1 cellular context compared by ENCODE assay signal in genomic region chr2:237625216-237625705, GRCh38.
A peak's percentile ranks its signal among the peaks of the same experiment; 100 is the strongest.
TF ChIP-seq lines count a peak whose summit lies in the region.

No MANE protein-coding gene starts in this region.

TF ChIP-seq in HepG2, 621 proteins besides CTCF, POLR2A, EP300 and RAD21 (continued from another document):
- no peak for TF ChIP-seq HBP1 (CRISPR knock-in tag; IDR thresholded peaks at IDR 0.05; ENCODE audit: low read depth)
- 0 out of 2 replicates have a peak, but pooled peaks have one; percentile 44 for TF ChIP-seq IKZF5 (CRISPR knock-in tag; IDR thresholded peaks at IDR 0.05)
- TF ChIP-seq, protein P1, sequence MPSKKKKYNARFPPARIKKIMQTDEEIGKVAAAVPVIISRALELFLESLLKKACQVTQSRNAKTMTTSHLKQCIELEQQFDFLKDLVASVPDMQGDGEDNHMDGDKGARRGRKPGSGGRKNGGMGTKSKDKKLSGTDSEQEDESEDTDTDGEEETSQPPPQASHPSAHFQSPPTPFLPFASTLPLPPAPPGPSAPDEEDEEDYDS (CRISPR knock-in tag; IDR thresholded peaks at IDR 0.05): no peak
- TF ChIP-seq RARA (CRISPR knock-in tag; IDR thresholded peaks at IDR 0.05): peak; percentile 77
- no peak for TF ChIP-seq BRF2 (CRISPR knock-in tag; IDR thresholded peaks at IDR 0.05)
- TF ChIP-seq ZNF839 (CRISPR knock-in tag; IDR thresholded peaks at IDR 0.05; ENCODE audit: borderline replicate concordance): no peak
- 0 out of 2 replicates have a peak, but pooled peaks have one; percentile 16 for TF ChIP-seq ZFX (CRISPR knock-in tag; IDR thresholded peaks at IDR 0.05; ENCODE audit: low read depth)
- TF ChIP-seq, protein P2, sequence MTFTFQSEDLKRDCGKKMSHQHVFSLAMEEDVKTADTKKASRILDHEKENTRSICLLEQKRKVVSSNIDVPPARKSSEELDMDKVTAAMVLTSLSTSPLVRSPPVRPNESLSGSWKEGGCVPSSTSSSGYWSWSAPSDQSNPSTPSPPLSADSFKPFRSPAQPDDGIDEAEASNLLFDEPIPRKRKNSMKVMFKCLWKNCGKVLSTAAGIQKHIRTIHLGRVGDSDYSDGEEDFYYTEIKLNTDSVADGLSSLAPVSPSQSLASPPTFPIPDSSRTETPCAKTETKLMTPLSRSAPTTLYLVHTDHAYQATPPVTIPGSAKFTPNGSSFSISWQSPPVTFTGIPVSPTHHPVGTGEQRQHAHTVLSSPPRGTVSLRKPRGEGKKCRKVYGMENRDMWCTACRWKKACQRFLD (CRISPR knock-in tag; IDR thresholded peaks at IDR 0.05; ENCODE audit: borderline replicate concordance): no peak
- TF ChIP-seq, protein P3, sequence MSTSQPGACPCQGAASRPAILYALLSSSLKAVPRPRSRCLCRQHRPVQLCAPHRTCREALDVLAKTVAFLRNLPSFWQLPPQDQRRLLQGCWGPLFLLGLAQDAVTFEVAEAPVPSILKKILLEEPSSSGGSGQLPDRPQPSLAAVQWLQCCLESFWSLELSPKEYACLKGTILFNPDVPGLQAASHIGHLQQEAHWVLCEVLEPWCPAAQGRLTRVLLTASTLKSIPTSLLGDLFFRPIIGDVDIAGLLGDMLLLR (CRISPR knock-in tag; IDR thresholded peaks at IDR 0.05): no peak
- no peak for TF ChIP-seq ETS1 (CRISPR knock-in tag; IDR thresholded peaks at IDR 0.05)
- TF ChIP-seq ZNF12 (CRISPR knock-in tag; IDR thresholded peaks at IDR 0.05): peak; percentile 80
- no peak for TF ChIP-seq NCOA2 (CRISPR knock-in tag; IDR thresholded peaks at IDR 0.05)
- TF ChIP-seq ZNF543 (CRISPR knock-in tag; IDR thresholded peaks at IDR 0.05): 0 out of 2 replicates have a peak, but pooled peaks have one; percentile 41
- peak; percentile 62 for TF ChIP-seq NR2F6 (IDR thresholded peaks at IDR 0.05)
- TF ChIP-seq NR2F6 (CRISPR knock-in tag; IDR thresholded peaks at IDR 0.05): peak; percentile 62; the same call in 1 of the 2 replicates
- TF ChIP-seq ELF1 (CRISPR knock-in tag; IDR thresholded peaks at IDR 0.05): peak; percentile 11; the same call in 1 of the 2 replicates
- peak; percentile 61 for TF ChIP-seq TEAD3 (CRISPR knock-in tag; optimal IDR thresholded peaks at IDR 0.05; ENCODE audit: borderline replicate concordance)
- peak; percentile 42; the same call in 1 of the 2 replicates for TF ChIP-seq ELF3 (CRISPR knock-in tag; IDR thresholded peaks at IDR 0.05)
- TF ChIP-seq, protein P4, sequence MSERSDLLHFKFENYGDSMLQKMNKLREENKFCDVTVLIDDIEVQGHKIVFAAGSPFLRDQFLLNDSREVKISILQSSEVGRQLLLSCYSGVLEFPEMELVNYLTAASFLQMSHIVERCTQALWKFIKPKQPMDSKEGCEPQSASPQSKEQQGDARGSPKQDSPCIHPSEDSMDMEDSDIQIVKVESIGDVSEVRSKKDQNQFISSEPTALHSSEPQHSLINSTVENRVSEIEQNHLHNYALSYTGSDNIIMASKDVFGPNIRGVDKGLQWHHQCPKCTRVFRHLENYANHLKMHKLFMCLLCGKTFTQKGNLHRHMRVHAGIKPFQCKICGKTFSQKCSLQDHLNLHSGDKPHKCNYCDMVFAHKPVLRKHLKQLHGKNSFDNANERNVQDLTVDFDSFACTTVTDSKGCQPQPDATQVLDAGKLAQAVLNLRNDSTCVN (CRISPR knock-in tag; IDR thresholded peaks at IDR 0.05; ENCODE audit: borderline replicate concordance): no peak
- TF ChIP-seq ZBTB25 (CRISPR knock-in tag; IDR thresholded peaks at IDR 0.05): no peak
- TF ChIP-seq SALL1 (CRISPR knock-in tag; IDR thresholded peaks at IDR 0.05): peak; percentile 4; the same call in 1 of the 2 replicates
- TF ChIP-seq, protein P5, sequence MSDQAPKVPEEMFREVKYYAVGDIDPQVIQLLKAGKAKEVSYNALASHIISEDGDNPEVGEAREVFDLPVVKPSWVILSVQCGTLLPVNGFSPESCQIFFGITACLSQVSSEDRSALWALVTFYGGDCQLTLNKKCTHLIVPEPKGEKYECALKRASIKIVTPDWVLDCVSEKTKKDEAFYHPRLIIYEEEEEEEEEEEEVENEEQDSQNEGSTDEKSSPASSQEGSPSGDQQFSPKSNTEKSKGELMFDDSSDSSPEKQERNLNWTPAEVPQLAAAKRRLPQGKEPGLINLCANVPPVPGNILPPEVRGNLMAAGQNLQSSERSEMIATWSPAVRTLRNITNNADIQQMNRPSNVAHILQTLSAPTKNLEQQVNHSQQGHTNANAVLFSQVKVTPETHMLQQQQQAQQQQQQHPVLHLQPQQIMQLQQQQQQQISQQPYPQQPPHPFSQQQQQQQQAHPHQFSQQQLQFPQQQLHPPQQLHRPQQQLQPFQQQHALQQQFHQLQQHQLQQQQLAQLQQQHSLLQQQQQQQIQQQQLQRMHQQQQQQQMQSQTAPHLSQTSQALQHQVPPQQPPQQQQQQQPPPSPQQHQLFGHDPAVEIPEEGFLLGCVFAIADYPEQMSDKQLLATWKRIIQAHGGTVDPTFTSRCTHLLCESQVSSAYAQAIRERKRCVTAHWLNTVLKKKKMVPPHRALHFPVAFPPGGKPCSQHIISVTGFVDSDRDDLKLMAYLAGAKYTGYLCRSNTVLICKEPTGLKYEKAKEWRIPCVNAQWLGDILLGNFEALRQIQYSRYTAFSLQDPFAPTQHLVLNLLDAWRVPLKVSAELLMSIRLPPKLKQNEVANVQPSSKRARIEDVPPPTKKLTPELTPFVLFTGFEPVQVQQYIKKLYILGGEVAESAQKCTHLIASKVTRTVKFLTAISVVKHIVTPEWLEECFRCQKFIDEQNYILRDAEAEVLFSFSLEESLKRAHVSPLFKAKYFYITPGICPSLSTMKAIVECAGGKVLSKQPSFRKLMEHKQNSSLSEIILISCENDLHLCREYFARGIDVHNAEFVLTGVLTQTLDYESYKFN (CRISPR knock-in tag; conservative IDR thresholded peaks at IDR 0.05): peak; percentile 45
